14 cellular contexts compared by ENCODE assay signal in the genomic region with DNA sequence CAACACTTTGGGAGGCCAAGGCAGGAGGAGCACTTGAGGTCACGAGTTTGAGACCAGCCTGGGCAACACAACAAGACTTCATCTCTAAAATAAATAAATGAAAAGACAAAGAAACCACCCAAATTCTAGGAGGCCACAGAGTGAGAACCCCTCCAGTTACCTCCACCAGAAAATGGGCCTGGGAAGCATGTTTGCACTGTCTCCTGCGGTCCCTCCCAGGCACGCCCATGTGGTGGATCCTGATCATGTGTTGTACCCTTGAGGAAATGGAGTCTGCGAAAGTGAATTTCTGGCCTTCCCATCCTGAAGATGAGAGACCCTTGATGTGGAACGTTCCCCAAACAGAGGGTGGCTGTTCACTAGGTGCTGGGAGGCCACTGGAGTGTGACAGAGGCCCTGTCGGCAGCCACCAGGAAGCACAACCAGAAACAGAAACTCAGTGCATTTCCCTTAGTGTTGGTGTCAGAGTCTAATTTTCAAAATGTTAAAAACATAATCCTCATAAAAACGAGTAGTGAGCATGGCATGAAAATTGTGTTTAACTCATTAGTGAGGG. TPM values are rescaled to one million over a fixed set of nuclear protein-coding genes. Genes with fewer than 3 reads are reported as not detected.
DNase-seq lines count a peak whose midpoint lies in the region; ATAC-seq, FAIRE-seq and TF ChIP-seq lines count a peak whose summit lies in the region.
"Had no signal": no experiment of that assay in that cellular context is flagged by ENCODE, and none has a peak within 500 bp of the region (broad histone marks: within the 10 kb centered on the region; RNA-seq: fewer than 3 reads in every experiment).

No MANE protein-coding gene starts in this region.

- H3K27ac ChIP-seq in GM12878 (ENCODE audit: control insufficient read depth, insufficient read depth): peak overlapping the region; percentile 33; the same call in 1 of the 2 replicates
- H3K27ac ChIP-seq: heart right ventricle had no signal

- RAD21 ChIA-PET in GM12878 (lab: Charles Lee; ENCODE audit: unreplicated experiment): no interaction called here

- in situ Hi-C loops in GM12878 (cut with MboI): no loop called here

- CTCF ChIA-PET in GM12878 (lab: Yijun Ruan, JAX): interaction anchor here (1.3 kb wide), 1 partner anchor 37 kb away, joined by 6 read pairs; no protein-coding TSS in a partner anchor

- H3K4me1 ChIP-seq in GM12878 (ENCODE audit: control insufficient read depth, insufficient read depth, low read length): peaks cover 20% of the 10 kb centered on the region
- H3K4me1 ChIP-seq: heart right ventricle had no signal

- SMC1A ChIA-PET in GM12878 (lab: Charles Lee; ENCODE audit: uncharacterized antibody, unreplicated experiment): no interaction called here

- FAIRE-seq in GM12891 (lab: Jason Lieb, UNC) (peak; percentile 87), GM12878 (lab: Jason Lieb, UNC) (peak; percentile 7)

- no TSS peak for BruUV-seq in GM12878 (replicated peaks; lab: Mats Ljungman, UMichigan)

- no peaks in the 10 kb centered on the region for H3K9me3 ChIP-seq in GM12878 (replicated peaks; ENCODE audit: control insufficient read depth, insufficient read depth, low read length)
- H3K9me3 ChIP-seq: heart right ventricle had no signal

- H4K20me1 ChIP-seq in GM12878 (ENCODE audit: control insufficient read depth, insufficient read depth): no peaks in the 10 kb centered on the region

- no peak for TF ChIP-seq POLR2A in GM12891 (IDR thresholded peaks at IDR 0.05; ENCODE audit: low read depth, low read length)
- no peak for TF ChIP-seq POLR2A in GM12878 (IDR thresholded peaks at IDR 0.05; ENCODE audit: low read depth, low read length)

- H3K9ac ChIP-seq in GM12878 (ENCODE audit: control insufficient read depth, insufficient read depth, low read length): no peak overlapping the region

- H3K79me2 ChIP-seq in GM12878 (ENCODE audit: control insufficient read depth, insufficient read depth, low read length): no peaks in the 10 kb centered on the region

- H3K27me3 ChIP-seq in GM12878 (replicated peaks in 1 of 2; ENCODE audit: control insufficient read depth in 2 of 2, insufficient read depth in 2 of 2, low read length in 1 of 2): no peaks in the 10 kb centered on the region
- H3K27me3 ChIP-seq: heart right ventricle had no signal

- TF ChIP-seq RAD21 in GM12878 (IDR thresholded peaks at IDR 0.05; ENCODE audit: insufficient read depth, low read depth, low read length): 0 out of 2 replicates have a peak, but pooled peaks have one; percentile 13

- intact Hi-C loops in GM12878 (cut with micrococcal nuclease; ENCODE audit: unreplicated experiment): no loop called here

- no peak for TF ChIP-seq EP300 in GM12878 (IDR thresholded peaks at IDR 0.05; ENCODE audit: borderline replicate concordance in 1 of 2, control insufficient read depth in 1 of 2, low read depth in 2 of 2, low read length in 2 of 2)

- WGBS in GM12878 (ENCODE audit: insufficient coverage, insufficient replicate concordance, low lambda C conversion rate, missing lambda C conversion rate): 16% methylated on average over 7 of the region's 7 CpGs

- peak; percentile 69 for ATAC-seq in HG03066 (IDR thresholded peaks at IDR 0.05; ENCODE audit: low read depth, unreplicated experiment)
- peak; percentile 93 for ATAC-seq in GM12878
- no peak for ATAC-seq in HG03045 (IDR thresholded peaks at IDR 0.05; ENCODE audit: unreplicated experiment)

- H3K36me3 ChIP-seq in GM12878 (ENCODE audit: control insufficient read depth in 2 of 2, insufficient read depth in 2 of 2, low read length in 1 of 2): no peaks in the 10 kb centered on the region
- H3K36me3 ChIP-seq: heart right ventricle had no signal

- H3K4me3 ChIP-seq in GM12878: no peak overlapping the region
- H3K4me3 ChIP-seq: heart right ventricle had no signal

- DNase-seq in GM12891 (ENCODE audit: insufficient read length, low spot score) (peak; percentile 53), GM20000 (ENCODE audit: low spot score) (peak; percentile 51), GM12878 (ENCODE audit: low read depth, low spot score) (peak; percentile 55), COLO668 (lab: John Stamatoyannopoulos, UW; ENCODE audit: unreplicated experiment) (no peak), NOMO-1 (lab: John Stamatoyannopoulos, UW; ENCODE audit: unreplicated experiment in 2 of 2) (no peak), NK-92 (lab: John Stamatoyannopoulos, UW; ENCODE audit: unreplicated experiment) (no peak)
- DNase-seq: activated T-cell treated with anti-CD3 and anti-CD28 coated beads, Interleukin-2, amount 50 U/mL, for 48 hours; endodermal cell; heart right ventricle; Karpas-422; NCI-H345; stimulated activated CD4-positive, alpha-beta T cell treated with anti-CD3 and anti-CD28 coated beads, Interleukin-2, amount 100 ng/mL, for 24 hours had no signal

- POLR2A ChIA-PET in GM12878 (lab: Charles Lee): no interaction called here

- peak overlapping the region; percentile 14; the same call in 1 of the 2 replicates for H2AFZ ChIP-seq in GM12878 (ENCODE audit: control insufficient read depth, low read depth, low read length)

- TF ChIP-seq CTCF in GM20000 (IDR thresholded peaks at IDR 0.05; ENCODE audit: extremely low read depth, missing control alignments): no peak
- TF ChIP-seq CTCF in GM12878 (IDR thresholded peaks at IDR 0.05 in 2 of 3, conservative IDR thresholded peaks at IDR 0.05 in 1 of 3; ENCODE audit: control insufficient read depth in 2 of 3, extremely low read depth in 1 of 3, insufficient read depth in 1 of 3, low read depth in 3 of 3, low read length in 3 of 3): peak in 2 of 3 experiments; percentile 24 to 32; a peak in 2 of 6 replicates

- H3K4me2 ChIP-seq in GM12878 (ENCODE audit: control insufficient read depth, insufficient read depth): peak overlapping the region; percentile 51

TF ChIP-seq in GM12891, 5 proteins besides CTCF, POLR2A, EP300 and RAD21:
- no peak for TF ChIP-seq TAF1 (IDR thresholded peaks at IDR 0.05; ENCODE audit: low read depth, low read length)
- no peak for TF ChIP-seq SPI1 (IDR thresholded peaks at IDR 0.05; ENCODE audit: low read depth, low read length)
- no peak for TF ChIP-seq POU2F2 (IDR thresholded peaks at IDR 0.05; ENCODE audit: low read depth, low read length)
- TF ChIP-seq POLR2AphosphoS5 (IDR thresholded peaks at IDR 0.05; ENCODE audit: low read depth, low read length): no peak
- TF ChIP-seq PAX5 (IDR thresholded peaks at IDR 0.05; ENCODE audit: insufficient read depth, low read length, severe bottlenecking): peak; percentile 90

TF ChIP-seq in GM12878, 131 proteins besides CTCF, POLR2A, EP300 and RAD21 (continues in another document):
- TF ChIP-seq SMAD1 (IDR thresholded peaks at IDR 0.05; ENCODE audit: low read depth, partially characterized antibody) (no peak), SRF (IDR thresholded peaks at IDR 0.05; ENCODE audit: low read depth in 2 of 2, low read length in 2 of 2) (no peak), EZH2 (IDR thresholded peaks at IDR 0.05; ENCODE audit: borderline replicate concordance, control insufficient read depth, low read depth, low read length) (no peak), PAX5 (IDR thresholded peaks at IDR 0.05; ENCODE audit: borderline replicate concordance, low read depth, low read length) (peak; percentile 93; the same call in 1 of the 2 replicates), CHD1 (IDR thresholded peaks at IDR 0.05; ENCODE audit: low read depth, low read length) (no peak), ETV6 (conservative IDR thresholded peaks at IDR 0.05 in 1 of 2, IDR thresholded peaks at IDR 0.05 in 1 of 2; ENCODE audit: borderline replicate concordance in 1 of 2, low read depth in 1 of 2) (peak in 1 of 2 experiments; percentile 72; a peak in 2 of 4 replicates), RUNX3 (IDR thresholded peaks at IDR 0.05; ENCODE audit: low read length) (peak; percentile 16; the same call in 1 of the 2 replicates), SREBF1 (IDR thresholded peaks at IDR 0.05; ENCODE audit: low read length) (no peak), CREM (IDR thresholded peaks at IDR 0.05; ENCODE audit: low read depth) (no peak)
- TF ChIP-seq, protein P1, sequence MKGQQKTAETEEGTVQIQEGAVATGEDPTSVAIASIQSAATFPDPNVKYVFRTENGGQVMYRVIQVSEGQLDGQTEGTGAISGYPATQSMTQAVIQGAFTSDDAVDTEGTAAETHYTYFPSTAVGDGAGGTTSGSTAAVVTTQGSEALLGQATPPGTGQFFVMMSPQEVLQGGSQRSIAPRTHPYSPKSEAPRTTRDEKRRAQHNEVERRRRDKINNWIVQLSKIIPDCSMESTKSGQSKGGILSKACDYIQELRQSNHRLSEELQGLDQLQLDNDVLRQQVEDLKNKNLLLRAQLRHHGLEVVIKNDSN (IDR thresholded peaks at IDR 0.05; ENCODE audit: borderline replicate concordance, extremely low read length, insufficient read depth, low read depth, low read length): peak; percentile 39

RNA-seq across cellular contexts. Expression of a gene that starts 19.2 kb away (rescaled TPM):
- 47.3 TPM for polyA plus RNA-seq in GM12891 (2012; ENCODE audit: low read depth, missing spikeins)
- total RNA-seq in GM12878 (2013; cell fraction: nucleolus; rRNA removed): 204 and 220 TPM in 2 replicates
- 130 and 140 TPM in 2 replicates for total RNA-seq in GM12878 (2014; rRNA removed)
- total RNA-seq in GM12878 (2014; rRNA removed; fragmentation: Illumina TruSeq; extraction: Trizol): 78.0 and 82.1 TPM in 2 replicates
- total RNA-seq in GM12878 (2021): 200 and 218 TPM in 2 replicates
- polyA plus RNA-seq in GM12878 (2011; ENCODE audit: low read depth): 71.5 TPM
- 62.7 and 113 TPM in 2 replicates for polyA plus RNA-seq in GM12878 (2011; rRNA removed)
- 98.3 and 104 TPM in 2 replicates for polyA plus RNA-seq in GM12878 (2011; cell fraction: cytosol; rRNA removed)
- 131 and 163 TPM in 2 replicates for polyA plus RNA-seq in GM12878 (2011; cell fraction: nucleus; rRNA removed)
- 62.2 and 71.3 TPM in 2 replicates for polyA plus RNA-seq in GM12878 (2012)
- 101 and 114 TPM in 2 replicates for polyA plus RNA-seq in GM12878 (2014; fragmentation: Illumina TruSeq; extraction: Trizol)
- 10 to 100 TPM; 10.8 to 11.6 TPM for polyA plus RNA-seq in GM12878 (2014; fragmentation: Nextera tagmentation; extraction: Ambion mirVana)
- 106 and 116 TPM in 2 replicates for polyA plus RNA-seq in GM12878 (2014; rRNA removed)
- polyA plus RNA-seq in GM12878 (2016; fragmentation: Nextera tagmentation; extraction: Ambion mirVana): 10 to 100 TPM; 85.6 to 91.9 TPM
- polyA minus RNA-seq in GM12878 (2011; rRNA and poly(A)+ RNA removed): 147 and 182 TPM in 2 replicates
- 69.5 and 91.4 TPM in 2 replicates for polyA minus RNA-seq in GM12878 (2011; cell fraction: cytosol; rRNA and poly(A)+ RNA removed)
- 50.4 and 99.9 TPM in 2 replicates for polyA minus RNA-seq in GM12878 (2011; cell fraction: nucleus; rRNA and poly(A)+ RNA removed)

Comparison
In these comparisons a context has a peak if more than half of its experiments do, and no peak if none do; other contexts are left out.
1. DNase-seq: peak in GM12891 (single experiment), GM20000 (single experiment) and GM12878 (single experiment); none in COLO668 (single experiment), NOMO-1 (0 of 2) and NK-92 (single experiment).